Comparison of ENCODE assay signal across 8 cellular contexts in genomic region chr5:179803651-179804598, GRCh38. TPM values are rescaled to one million over a fixed set of nuclear protein-coding genes. Genes with fewer than 3 reads are reported as not detected.
DNase-seq lines count a peak whose midpoint lies in the region; ATAC-seq and TF ChIP-seq lines count a peak whose summit lies in the region.

No MANE protein-coding gene starts in this region.

- no peaks in the 10 kb centered on the region for H3K27me3 ChIP-seq in CD4-positive, alpha-beta T cell (ENCODE audit: control insufficient read depth, insufficient read depth, low read length)
- H3K27me3 ChIP-seq in KMS-11 (ENCODE audit: insufficient read depth, low read depth) = no peaks in the 10 kb centered on the region

- intact Hi-C loops in CD4-positive, alpha-beta T cell (cut with DNase I, micrococcal nuclease) = loop anchor here (2.0 to 10.0 kb wide), 6 partner anchors 51 to 491 kb away; partner anchors contain the start of genes MAPK9 (in 1 of the 2) and MRNIP (in 1 of the 2)

- H3K27me3 Mint-ChIP-seq in CD4-positive, alpha-beta T cell = no peaks in the 10 kb centered on the region
- no peaks in the 10 kb centered on the region for H3K27me3 Mint-ChIP-seq in activated T-cell treated with anti-CD3 and anti-CD28 coated beads, Interleukin-2, amount 50 U/mL, for 24 hours
- H3K27me3 Mint-ChIP-seq in memory B cell = no peaks in the 10 kb centered on the region

- H3K4me1 ChIP-seq in KMS-11 (ENCODE audit: low read depth, poor library complexity, severe bottlenecking) = peaks cover 6% of the 10 kb centered on the region

- H3K4me1 Mint-ChIP-seq in CD4-positive, alpha-beta T cell (ENCODE audit: low read depth) = peaks cover 33% of the 10 kb centered on the region
- peaks cover 39% of the 10 kb centered on the region for H3K4me1 Mint-ChIP-seq in activated T-cell treated with anti-CD3 and anti-CD28 coated beads, Interleukin-2, amount 50 U/mL, for 24 hours (ENCODE audit: low read depth)
- H3K4me1 Mint-ChIP-seq in memory B cell = peaks cover 26% of the 10 kb centered on the region

- H3K9ac ChIP-seq in KMS-11 = no peak overlapping the region

- no peak overlapping the region for H3K4me3 ChIP-seq in KMS-11 (IDR thresholded peaks at IDR 0.05; ENCODE audit: insufficient read depth, low read depth, low read length)

- H4K20me1 ChIP-seq in KMS-11 (ENCODE audit: insufficient read depth) = no peaks in the 10 kb centered on the region

- ATAC-seq in CD4-positive, alpha-beta T cell (ENCODE audit: poor library complexity) = no peak
- no peak for ATAC-seq in memory B cell (ENCODE audit: low read depth)
- ATAC-seq in HG02970 (IDR thresholded peaks at IDR 0.05; ENCODE audit: low FRiP score, unreplicated experiment) = no peak
- no peak for ATAC-seq in HG02885 (IDR thresholded peaks at IDR 0.05; ENCODE audit: poor library complexity, unreplicated experiment)

- H3K9me3 ChIP-seq in CD4-positive, alpha-beta T cell (ENCODE audit: control insufficient read depth, low read length) = no peaks in the 10 kb centered on the region

- TF ChIP-seq CTCF in CD4-positive, alpha-beta T cell (IDR thresholded peaks at IDR 0.05) = no peak
- no peak for TF ChIP-seq CTCF in KMS-11 (conservative IDR thresholded peaks at IDR 0.05; ENCODE audit: low read depth, low read length)

- H3K27ac ChIP-seq in CD4-positive, alpha-beta T cell (ENCODE audit: low read depth, low read length) = peak overlapping the region; percentile 41
- H3K27ac ChIP-seq in KMS-11 (no peak overlapping the region), caudate nucleus (ENCODE audit: low read depth, low read length) (no peak overlapping the region)

- H3K27ac Mint-ChIP-seq in CD4-positive, alpha-beta T cell = peak overlapping the region; percentile 86
- H3K27ac Mint-ChIP-seq in activated T-cell treated with anti-CD3 and anti-CD28 coated beads, Interleukin-2, amount 50 U/mL, for 24 hours = peak overlapping the region; percentile 81
- peak overlapping the region; percentile 88 for H3K27ac Mint-ChIP-seq in memory B cell

- H3K9me3 Mint-ChIP-seq in CD4-positive, alpha-beta T cell = no peaks in the 10 kb centered on the region
- no peaks in the 10 kb centered on the region for H3K9me3 Mint-ChIP-seq in activated T-cell treated with anti-CD3 and anti-CD28 coated beads, Interleukin-2, amount 50 U/mL, for 24 hours
- H3K9me3 Mint-ChIP-seq in memory B cell = no peaks in the 10 kb centered on the region

- CTCF ChIA-PET in CD4-positive, alpha-beta T cell (lab: Charles Lee) = no interaction called here

- peak overlapping the region; percentile 54; the same call in 1 of the 2 replicates for H3K4me2 ChIP-seq in KMS-11

- peaks cover 18% of the 10 kb centered on the region; the same call in 1 of the 2 replicates for H3K79me2 ChIP-seq in KMS-11 (ENCODE audit: insufficient read depth, low read depth)

- POLR2A ChIA-PET in CD4-positive, alpha-beta T cell (lab: Charles Lee) = interaction anchor here (1.1 to 4.1 kb wide), 3 partner anchors 16 to 103 kb away, joined by 4 to 23 read pairs (median 10); partner anchors contain the start of gene SQSTM1

- DNase-seq in CD4-positive, alpha-beta T cell = peak in 1 of 10 experiments; percentile 30
- DNase-seq in activated T-cell treated with anti-CD3 and anti-CD28 coated beads, Interleukin-2, amount 50 U/mL, for 24 hours = peak; percentile 68
- DNase-seq in memory B cell (ENCODE audit: low spot score in 2 of 2) (no peak), ureter (ENCODE audit: low spot score) (peak; percentile 44), caudate nucleus (lab: John Stamatoyannopoulos, UW) (no peak)

- no peaks in the 10 kb centered on the region for H3K36me3 ChIP-seq in KMS-11 (ENCODE audit: insufficient read depth)

- H3K4me3 Mint-ChIP-seq in CD4-positive, alpha-beta T cell = peak overlapping the region; percentile 94
- peak overlapping the region; percentile 83 for H3K4me3 Mint-ChIP-seq in activated T-cell treated with anti-CD3 and anti-CD28 coated beads, Interleukin-2, amount 50 U/mL, for 24 hours
- H3K4me3 Mint-ChIP-seq in memory B cell = peak overlapping the region; percentile 12

- H2AFZ ChIP-seq in KMS-11 (ENCODE audit: low read depth) = no peak overlapping the region

- peaks cover 20% of the 10 kb centered on the region for H3K36me3 Mint-ChIP-seq in CD4-positive, alpha-beta T cell (ENCODE audit: low read depth)
- peaks cover 17% of the 10 kb centered on the region for H3K36me3 Mint-ChIP-seq in activated T-cell treated with anti-CD3 and anti-CD28 coated beads, Interleukin-2, amount 50 U/mL, for 24 hours (ENCODE audit: low read depth)
- H3K36me3 Mint-ChIP-seq in memory B cell = peaks cover 6% of the 10 kb centered on the region

RNA-seq across cellular contexts. Expression of gene MGAT4B, which starts 2.7 kb away (rescaled TPM):
- total RNA-seq in CD4-positive, alpha-beta T cell = 100 to 1,000 TPM; 141 to 145 TPM
- total RNA-seq in ureter = 93.8 TPM

RNA-seq across cellular contexts. Expression of gene LTC4S, which starts 10.1 kb away (rescaled TPM):
- 1 to 10 TPM; 3.6 to 4.2 TPM for total RNA-seq in CD4-positive, alpha-beta T cell
- total RNA-seq in ureter = 13.7 TPM

RNA-seq across cellular contexts. Expression of gene SQSTM1, which starts 16.8 kb away (rescaled TPM):
- total RNA-seq in CD4-positive, alpha-beta T cell = 100 to 1,000 TPM; 260 to 267 TPM
- 265 TPM for total RNA-seq in ureter

RNA-seq across cellular contexts. Expression of gene MRNIP, which starts 54.7 kb away (rescaled TPM):
- total RNA-seq in CD4-positive, alpha-beta T cell = 10 to 100 TPM; 31.8 to 32.8 TPM
- total RNA-seq in ureter = 40.5 TPM

Comparison
In these comparisons a context has a peak if more than half of its experiments do, and no peak if none do; other contexts are left out.
1. DNase-seq: peak in activated T-cell treated with anti-CD3 and anti-CD28 coated beads, Interleukin-2, amount 50 U/mL, for 24 hours (single experiment) and ureter (single experiment); none in memory B cell (0 of 2) and caudate nucleus (0 of 61).
2. H3K4me3 Mint-ChIP-seq: peak in every context shown above with its lines; median percentile 94 in CD4-positive, alpha-beta T cell; 83 in activated T-cell treated with anti-CD3 and anti-CD28 coated beads, Interleukin-2, amount 50 U/mL, for 24 hours; 12 in memory B cell.
3. Peak in every context shown above with its lines, with median percentiles within 50 percentile points of each other: H3K27ac Mint-ChIP-seq.